ENCODE assay signal across 26 cellular contexts in genomic region chr18:72555983-72556382, GRCh38.
"Had no signal": no experiment of that assay in that cellular context is flagged by ENCODE, and none has a peak within 500 bp of the region (broad histone marks: within the 10 kb centered on the region; RNA-seq: fewer than 3 reads in every experiment).

No MANE protein-coding gene starts in this region.

- DNase-seq: activated CD4-positive, alpha-beta memory T cell treated with anti-CD3 and anti-CD28 coated beads for 36 hours; activated CD4-positive, alpha-beta T cell treated with anti-CD3 and anti-CD28 coated beads, Interleukin-2, amount 10 ng/mL, durations not matched to agents 24 days and 14 days; activated CD4-positive, CD25-positive, alpha-beta regulatory T cell; activated CD4-positive, CD25-positive, alpha-beta regulatory T cell treated with anti-CD3 and anti-CD28 coated beads, Interleukin-2, amount 50 U/mL, for 72 hours; activated CD8-positive, alpha-beta memory T cell treated with anti-CD3 and anti-CD28 coated beads, Interleukin-2, amount 10 ng/mL, durations not matched to agents 7 days and 5 days; activated CD8-positive, alpha-beta memory T cell treated with anti-CD3 and anti-CD28 coated beads, Interleukin-2, amount 50 U/mL, for 4 hours; activated CD8-positive, alpha-beta T cell treated with anti-CD3 and anti-CD28 coated beads, Interleukin-2, amount 10 ng/mL, durations not matched to agents 7 days and 5 days; activated gamma-delta T cell; activated naive CD4-positive, alpha-beta T cell; activated naive CD4-positive, alpha-beta T cell treated with anti-CD3 and anti-CD28 coated beads, Interleukin-2, amount 10 ng/mL, durations not matched to agents 7 days and 5 days; activated naive CD8-positive, alpha-beta T cell treated with anti-CD3 and anti-CD28 coated beads, Interleukin-2, amount 10 ng/mL, durations not matched to agents 7 days and 5 days; activated T-cell treated with anti-CD3 and anti-CD28 coated beads, Interleukin-2, amount 50 U/mL, for 24 hours; activated T-cell treated with anti-CD3 and anti-CD28 coated beads, Interleukin-2, amount 50 U/mL, for 72 hours; central memory CD4-positive, alpha-beta T cell; cerebellar nuclear complex; colonic mucosa; dorsolateral prefrontal cortex; effector memory CD4-positive, alpha-beta T cell; foreskin fibroblast; hippocampal formation had no signal

- H3K27me3 ChIP-seq: ascending aorta, breast epithelium, cardiac muscle cell, colonic mucosa had no signal

- H3K4me1 ChIP-seq: ascending aorta, breast epithelium, colonic mucosa had no signal

- H3K36me3 ChIP-seq: ascending aorta, breast epithelium, cardiac muscle cell, colonic mucosa had no signal

- H3K4me3 ChIP-seq: ascending aorta, breast epithelium, cardiac muscle cell, colonic mucosa, dorsolateral prefrontal cortex had no signal

- H3K9me3 ChIP-seq: ascending aorta, breast epithelium, colonic mucosa had no signal

- H3K27ac ChIP-seq: ascending aorta, breast epithelium, cardiac muscle cell, colonic mucosa, dorsolateral prefrontal cortex had no signal

- ATAC-seq: activated CD4-positive, alpha-beta T cell treated with anti-CD3 and anti-CD28 coated beads for 36 hours; activated CD8-positive, alpha-beta memory T cell treated with anti-CD3 and anti-CD28 coated beads, Interleukin-2, amount 10 ng/mL, durations not matched to agents 7 days and 5 days; activated CD8-positive, alpha-beta T cell treated with anti-CD3 and anti-CD28 coated beads, Interleukin-2, amount 10 ng/mL, durations not matched to agents 7 days and 5 days; activated naive CD4-positive, alpha-beta T cell treated with anti-CD3 and anti-CD28 coated beads, Interleukin-2, amount 50 U/mL, for 72 hours; activated T-cell treated with anti-CD3 and anti-CD28 coated beads, Interleukin-2, amount 50 U/mL, for 72 hours; esophagus mucosa had no signal
